22 cellular contexts compared by ENCODE assay signal in the genomic region with DNA sequence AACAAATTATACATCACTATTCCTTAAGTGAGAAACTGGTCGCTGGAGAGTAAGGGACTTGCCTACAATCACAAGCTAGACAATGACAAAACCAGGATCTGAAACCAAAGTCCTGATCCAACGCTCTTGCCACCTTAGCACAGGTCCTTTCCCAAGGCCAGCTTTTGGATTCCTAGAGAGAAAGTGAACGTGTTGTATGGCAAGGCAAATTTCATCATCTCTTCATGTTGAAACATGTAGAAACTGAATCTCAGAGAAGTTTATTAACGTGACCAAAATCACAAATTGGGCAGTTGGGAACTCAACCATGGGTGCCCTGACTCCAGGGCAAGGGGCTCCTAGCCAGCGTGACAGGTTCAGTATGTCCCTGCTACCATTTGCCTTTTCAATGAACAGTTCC.
DNase-seq lines count a peak whose midpoint lies in the region; FAIRE-seq and TF ChIP-seq lines count a peak whose summit lies in the region.
"Had no signal": no experiment of that assay in that cellular context is flagged by ENCODE, and none has a peak within 500 bp of the region (broad histone marks: within the 10 kb centered on the region; RNA-seq: fewer than 3 reads in every experiment).

No MANE protein-coding gene starts in this region.

- intact Hi-C loops in MCF 10A (cut with micrococcal nuclease) (no loop called here), breast epithelium (cut with DNase I; ENCODE audit: low total_unique reads) (no loop called here), colonic mucosa (cut with DNase I) (no loop called here)

- TF ChIP-seq POLR2A in breast epithelium (IDR thresholded peaks at IDR 0.05): no peak

- H3K9me3 ChIP-seq in breast epithelium (no peaks in the 10 kb centered on the region), colonic mucosa (no peaks in the 10 kb centered on the region)
- H3K9me3 ChIP-seq: A549; BLaER1 treated with 17β-estradiol and CSF1 and Interleukin-3, amounts not matched to agents 10 nM and 100 nM; Caco-2 had no signal

- H3K56ac ChIP-seq in mesendoderm (ENCODE audit: low read length): no peak overlapping the region

- FAIRE-seq in bronchial epithelial cell (lab: Jason Lieb, UNC): no peak
- FAIRE-seq: A549, D721Med, G401.6, GM12891, GM19239 had no signal

- H2AK5ac ChIP-seq in mesendoderm (ENCODE audit: low read length): no peak overlapping the region

- no peak overlapping the region for H4K5ac ChIP-seq in mesendoderm (ENCODE audit: low read length)

- H3K27me3 ChIP-seq in breast epithelium (no peaks in the 10 kb centered on the region), bronchial epithelial cell (ENCODE audit: control insufficient read depth, insufficient read depth, low read length) (no peaks in the 10 kb centered on the region), mesendoderm (ENCODE audit: insufficient read depth, low read length, poor library complexity) (no peaks in the 10 kb centered on the region), colonic mucosa (no peaks in the 10 kb centered on the region)
- H3K27me3 ChIP-seq: BLaER1 treated with 17β-estradiol and CSF1 and Interleukin-3, amounts not matched to agents 10 nM and 100 nM had no signal

- no peaks in the 10 kb centered on the region for H3K4me1 Mint-ChIP-seq in MCF 10A (ENCODE audit: insufficient read depth, unreplicated experiment)
- H3K4me1 Mint-ChIP-seq: B cell had no signal

- H2BK5ac ChIP-seq in mesendoderm (ENCODE audit: low read length): no peak overlapping the region

- no peak overlapping the region for H2BK120ac ChIP-seq in mesendoderm (ENCODE audit: low read depth, low read length)

- H3K18ac ChIP-seq in mesendoderm (ENCODE audit: low read length): no peak overlapping the region

- peak overlapping the region; percentile 68 for H3K4ac ChIP-seq in mesendoderm (ENCODE audit: low read depth, low read length)

- no peaks in the 10 kb centered on the region for H3K9me3 Mint-ChIP-seq in MCF 10A (ENCODE audit: unreplicated experiment)

- H3K36me3 Mint-ChIP-seq in MCF 10A (ENCODE audit: insufficient read depth, unreplicated experiment): no peaks in the 10 kb centered on the region
- H3K36me3 Mint-ChIP-seq: CD8-positive, alpha-beta T cell had no signal

- no CpG with 5 or more reads among the region's 5 CpGs for WGBS in mesendoderm (ENCODE audit: extremely low coverage, insufficient coverage, low lambda C conversion rate)

- peak; percentile 29 for DNase-seq in MCF 10A (ENCODE audit: unreplicated experiment)
- DNase-seq in breast epithelium (ENCODE audit: low spot score in 2 of 2): no peak
- DNase-seq in bronchial epithelial cell (ENCODE audit: low read depth): peak; percentile 69
- no peak for DNase-seq in mesendoderm
- no peak for DNase-seq in colonic mucosa
- no peak for DNase-seq in LoVo (ENCODE audit: low spot score)
- DNase-seq: AML-193; Caco-2; Calu3; CD4-positive, alpha-beta T cell; CD8-positive, alpha-beta T cell; DMS79 treated with DMSO at 0.1 percent for 48 hours; GF-D8 had no signal

- POLR2A ChIA-PET in MCF 10A (lab: Yijun Ruan, JAX): no interaction called here

- no peak overlapping the region for H3K23ac ChIP-seq in mesendoderm (ENCODE audit: low read length)

- CTCF ChIA-PET in MCF 10A (lab: Yijun Ruan, JAX): interaction anchor here (0.9 kb wide), 1 partner anchor 2000 kb away, joined by 4 read pairs; no protein-coding TSS in a partner anchor

- H4K8ac ChIP-seq in mesendoderm (ENCODE audit: low read depth, low read length): no peak overlapping the region

- no peaks in the 10 kb centered on the region for H3K27me3 Mint-ChIP-seq in MCF 10A (ENCODE audit: insufficient read depth, unreplicated experiment)
- H3K27me3 Mint-ChIP-seq: B cell had no signal

- H3K4me3 ChIP-seq in breast epithelium (no peak overlapping the region), bronchial epithelial cell (ENCODE audit: low read depth, low read length) (no peak overlapping the region), mesendoderm (ENCODE audit: low read length) (no peak overlapping the region), colonic mucosa (no peak overlapping the region)
- H3K4me3 ChIP-seq: A549; BLaER1 treated with 17β-estradiol and CSF1 and Interleukin-3, amounts not matched to agents 10 nM and 100 nM had no signal

- H3K36me3 ChIP-seq in breast epithelium (no peaks in the 10 kb centered on the region), bronchial epithelial cell (ENCODE audit: control insufficient read depth, insufficient read depth, low read length) (no peaks in the 10 kb centered on the region), mesendoderm (ENCODE audit: control insufficient read depth, insufficient read depth, low read length) (no peaks in the 10 kb centered on the region), colonic mucosa (no peaks in the 10 kb centered on the region)
- H3K36me3 ChIP-seq: BLaER1 treated with 17β-estradiol and CSF1 and Interleukin-3, amounts not matched to agents 10 nM and 100 nM had no signal

- H3K9ac ChIP-seq in mesendoderm (ENCODE audit: low read length): no peak overlapping the region
- H3K9ac ChIP-seq in colonic mucosa (ENCODE audit: low read depth in 2 of 2, low read length in 2 of 2): no peak overlapping the region
- H3K9ac ChIP-seq: BLaER1 treated with 17β-estradiol and CSF1 and Interleukin-3, amounts not matched to agents 10 nM and 100 nM had no signal

- H3K4me3 Mint-ChIP-seq in MCF 10A (ENCODE audit: unreplicated experiment): no peak overlapping the region
- H3K4me3 Mint-ChIP-seq: B cell; CD4-positive, alpha-beta T cell; CD8-positive, alpha-beta T cell had no signal

- no peaks in the 10 kb centered on the region for H3K79me2 ChIP-seq in mesendoderm (ENCODE audit: control insufficient read depth, insufficient read depth, low read length)

- H3K27ac ChIP-seq in breast epithelium: no peak overlapping the region
- no peak overlapping the region for H3K27ac ChIP-seq in mesendoderm (ENCODE audit: low read depth, low read length)
- H3K27ac ChIP-seq in colonic mucosa: no peak overlapping the region
- H3K27ac ChIP-seq: 22Rv1; A549; BLaER1 treated with 17β-estradiol and CSF1 and Interleukin-3, amounts not matched to agents 10 nM and 100 nM; C4-2B had no signal

- H2BK15ac ChIP-seq in mesendoderm (replicated peaks; ENCODE audit: low read depth): no peak overlapping the region

- TF ChIP-seq CTCF in MCF 10A (IDR thresholded peaks at IDR 0.05; ENCODE audit: unreplicated experiment): no peak
- TF ChIP-seq CTCF in breast epithelium (IDR thresholded peaks at IDR 0.05): no peak
- no peak for TF ChIP-seq CTCF in bronchial epithelial cell (IDR thresholded peaks at IDR 0.05; ENCODE audit: insufficient read depth, low read length, severe bottlenecking)
- TF ChIP-seq CTCF in colonic mucosa (IDR thresholded peaks at IDR 0.05): no peak

- no peak overlapping the region for H3K27ac Mint-ChIP-seq in MCF 10A (ENCODE audit: low read depth, unreplicated experiment)
- H3K27ac Mint-ChIP-seq: B cell; CD4-positive, alpha-beta T cell; CD8-positive, alpha-beta T cell had no signal

- H3K79me1 ChIP-seq in mesendoderm (ENCODE audit: low read length): no peaks in the 10 kb centered on the region

- H3K4me2 ChIP-seq in mesendoderm (ENCODE audit: low read length): no peak overlapping the region
- H3K4me2 ChIP-seq: A549; BLaER1 treated with 17β-estradiol and CSF1 and Interleukin-3, amounts not matched to agents 10 nM and 100 nM had no signal

- no TSS peak for BruUV-seq in MCF 10A (replicated peaks; lab: Mats Ljungman, UMichigan)

- H3K4me1 ChIP-seq in breast epithelium: no peaks in the 10 kb centered on the region
- no peaks in the 10 kb centered on the region for H3K4me1 ChIP-seq in mesendoderm (ENCODE audit: control insufficient read depth, low read depth, low read length)
- no peaks in the 10 kb centered on the region for H3K4me1 ChIP-seq in colonic mucosa
- H3K4me1 ChIP-seq: A549; BLaER1 treated with 17β-estradiol and CSF1 and Interleukin-3, amounts not matched to agents 10 nM and 100 nM; Caco-2 had no signal

Comparison
In these comparisons a context has a peak if more than half of its experiments do, and no peak if none do; other contexts are left out.
1. DNase-seq: peak in MCF 10A (single experiment) and bronchial epithelial cell (single experiment); none in breast epithelium (0 of 2), mesendoderm (single experiment), colonic mucosa (single experiment) and LoVo (single experiment).